8 cellular contexts compared by ENCODE assay signal in the genomic region with DNA sequence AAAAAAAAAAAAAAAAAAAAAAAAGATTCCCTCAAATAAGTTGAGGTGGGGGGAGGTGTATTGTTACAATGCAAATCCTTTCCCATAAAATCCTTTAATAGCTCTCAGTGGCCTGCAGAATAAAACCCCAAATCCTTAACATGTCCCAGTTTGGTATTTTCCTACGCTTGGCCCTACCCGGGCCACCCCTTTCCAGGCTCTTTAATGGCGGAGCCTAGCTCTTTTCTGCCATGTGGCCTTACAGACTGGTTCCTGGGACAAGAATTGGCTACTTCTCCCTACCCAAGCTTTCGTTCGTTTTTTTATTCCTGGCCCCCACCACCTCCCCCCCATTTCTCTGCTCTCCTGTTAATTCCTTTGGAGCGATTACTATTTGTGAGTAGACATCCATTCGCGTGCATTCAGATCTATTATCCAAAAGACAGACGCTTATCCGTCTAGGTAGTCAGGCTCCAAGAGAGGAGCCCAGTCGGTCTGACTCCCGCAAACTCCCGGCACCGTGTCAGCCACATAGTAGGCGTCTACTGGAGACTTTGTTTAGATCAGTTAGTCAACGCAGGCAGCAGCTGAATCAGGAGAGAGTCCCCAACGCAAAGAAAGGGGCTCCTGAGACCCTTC. TPM values are rescaled to one million over a fixed set of nuclear protein-coding genes. Genes with fewer than 3 reads are reported as not detected.
A peak's percentile ranks its signal among the peaks of the same experiment; 100 is the strongest.
DNase-seq lines count a peak whose midpoint lies in the region; ATAC-seq, FAIRE-seq and TF ChIP-seq lines count a peak whose summit lies in the region.

No MANE protein-coding gene starts in this region.

- H3K4me2 ChIP-seq in GM12878 (ENCODE audit: control insufficient read depth, insufficient read depth), result peak overlapping the region; percentile 93

- 57% methylated on average over 17 of the region's 17 CpGs for WGBS in GM12878 (ENCODE audit: insufficient coverage, insufficient replicate concordance, low lambda C conversion rate, missing lambda C conversion rate)
- WGBS in tibial nerve, 2 donors, result 48 to 49% methylated on average over 15 to 17 of the region's 17 CpGs
- 36 to 45% methylated on average over 17 of the region's 17 CpGs for WGBS in lower leg skin, 2 donors

- H3K9ac ChIP-seq in GM12878 (ENCODE audit: control insufficient read depth, insufficient read depth, low read length), result peak overlapping the region; percentile 91; the same call in 1 of the 2 replicates

- H3K27ac Mint-ChIP-seq in activated T-cell treated with anti-CD3 and anti-CD28 coated beads, Interleukin-2, amount 50 U/mL, for 72 hours, result peak overlapping the region; percentile 81

- SMC1A ChIA-PET in GM12878 (lab: Charles Lee; ENCODE audit: uncharacterized antibody, unreplicated experiment), result no interaction called here

- RAD21 ChIA-PET in GM12878 (lab: Charles Lee; ENCODE audit: unreplicated experiment), result interaction anchor here (0.7 to 1.1 kb wide), 3 partner anchors 92 to 387 kb away, joined by 3 to 4 read pairs (median 3); no protein-coding TSS in a partner anchor

- no peak for FAIRE-seq in GM12878 (lab: Jason Lieb, UNC)

- no peaks in the 10 kb centered on the region for H3K27me3 Mint-ChIP-seq in activated T-cell treated with anti-CD3 and anti-CD28 coated beads, Interleukin-2, amount 50 U/mL, for 72 hours (ENCODE audit: low read depth)

- no peaks in the 10 kb centered on the region for H3K9me3 Mint-ChIP-seq in activated T-cell treated with anti-CD3 and anti-CD28 coated beads, Interleukin-2, amount 50 U/mL, for 72 hours

- H2AFZ ChIP-seq in GM12878 (ENCODE audit: control insufficient read depth, low read depth, low read length), result peak overlapping the region; percentile 100

- H3K4me3 Mint-ChIP-seq in activated T-cell treated with anti-CD3 and anti-CD28 coated beads, Interleukin-2, amount 50 U/mL, for 72 hours, result peak overlapping the region; percentile 89 to 91

- H3K36me3 ChIP-seq in GM12878 (ENCODE audit: control insufficient read depth in 2 of 2, insufficient read depth in 2 of 2, low read length in 1 of 2) (peaks cover 0 to 4% of the 10 kb centered on the region in 2 experiments; a peak in 1 of 4 replicates), lower lobe of right lung (no peaks in the 10 kb centered on the region), tibial nerve (no peaks in the 10 kb centered on the region)

- H3K4me1 Mint-ChIP-seq in activated T-cell treated with anti-CD3 and anti-CD28 coated beads, Interleukin-2, amount 50 U/mL, for 72 hours (ENCODE audit: low read depth), result peaks cover 43% of the 10 kb centered on the region

- no peaks in the 10 kb centered on the region for H4K20me1 ChIP-seq in GM12878 (ENCODE audit: control insufficient read depth, insufficient read depth)

- no peak for TF ChIP-seq EP300 in GM12878 (IDR thresholded peaks at IDR 0.05; ENCODE audit: borderline replicate concordance in 1 of 2, control insufficient read depth in 1 of 2, low read depth in 2 of 2, low read length in 2 of 2)
- no peak for TF ChIP-seq EP300 in tibial nerve (IDR thresholded peaks at IDR 0.05)

- H3K9me3 ChIP-seq in GM12878 (replicated peaks; ENCODE audit: control insufficient read depth, insufficient read depth, low read length), result no peaks in the 10 kb centered on the region
- no peaks in the 10 kb centered on the region for H3K9me3 ChIP-seq in lower lobe of right lung
- H3K9me3 ChIP-seq in tibial nerve, result no peaks in the 10 kb centered on the region

- CTCF ChIA-PET in GM12878 (lab: Yijun Ruan, JAX), result interaction anchor here (0.8 to 1.6 kb wide), 6 partner anchors 8 to 243 kb away, joined by 3 to 5 read pairs (median 4); partner anchors contain the start of gene PSMB10

- no peak for TF ChIP-seq RAD21 in GM12878 (IDR thresholded peaks at IDR 0.05; ENCODE audit: insufficient read depth, low read depth, low read length)

- POLR2A ChIA-PET in GM12878 (lab: Charles Lee), result interaction anchor here (0.6 to 0.7 kb wide), 2 partner anchors 23 to 276 kb away, joined by 3 read pairs; no protein-coding TSS in a partner anchor

- TF ChIP-seq CTCF in GM12878 (IDR thresholded peaks at IDR 0.05 in 2 of 3, conservative IDR thresholded peaks at IDR 0.05 in 1 of 3; ENCODE audit: control insufficient read depth in 2 of 3, extremely low read depth in 1 of 3, insufficient read depth in 1 of 3, low read depth in 3 of 3, low read length in 3 of 3), result no peak
- TF ChIP-seq CTCF in lower lobe of right lung (IDR thresholded peaks at IDR 0.05), result no peak
- no peak for TF ChIP-seq CTCF in tibial nerve (IDR thresholded peaks at IDR 0.05)
- TF ChIP-seq CTCF in lower leg skin (IDR thresholded peaks at IDR 0.05), result no peak

- peaks cover 23% of the 10 kb centered on the region for H3K4me1 ChIP-seq in GM12878 (ENCODE audit: control insufficient read depth, insufficient read depth, low read length)
- peaks cover 33% of the 10 kb centered on the region for H3K4me1 ChIP-seq in lower lobe of right lung
- peaks cover 0 to 41% (median 36%) of the 10 kb centered on the region in 4 donors for H3K4me1 ChIP-seq in tibial nerve

- no peak for DNase-seq in activated T-cell treated with anti-CD3 and anti-CD28 coated beads, Interleukin-2, amount 50 U/mL, for 72 hours
- no peak for DNase-seq in activated T-cell treated with anti-CD3 and anti-CD28 coated beads, Interleukin-2, amount 50 U/mL, for 1 hour
- DNase-seq in GM12878 (ENCODE audit: low read depth, low spot score) (no peak), lower lobe of right lung (no peak), tibial nerve (ENCODE audit: low spot score in 2 of 2) (no peak), UCSD-AML1 (lab: John Stamatoyannopoulos, UW; ENCODE audit: unreplicated experiment) (no peak), lower leg skin (ENCODE audit: low spot score in 2 of 2) (no peak)

- H3K27ac ChIP-seq in GM12878 (ENCODE audit: control insufficient read depth, insufficient read depth) (no peak overlapping the region), lower lobe of right lung (peak overlapping the region; percentile 98), tibial nerve (peak overlapping the region; percentile 97 to 100 (median 99))

- peak overlapping the region; percentile 96; the same call in 1 of the 2 replicates for H3K4me3 ChIP-seq in GM12878
- peak overlapping the region; percentile 75 for H3K4me3 ChIP-seq in lower lobe of right lung
- H3K4me3 ChIP-seq in tibial nerve, result peak overlapping the region; percentile 51 to 100 (median 72)
- H3K4me3 ChIP-seq in lower leg skin (ENCODE audit: low read depth, poor library complexity, severe bottlenecking), result no peak overlapping the region

- TF ChIP-seq POLR2A in GM12878 (IDR thresholded peaks at IDR 0.05; ENCODE audit: low read depth, low read length) (no peak), tibial nerve (IDR thresholded peaks at IDR 0.05) (no peak), lower leg skin (IDR thresholded peaks at IDR 0.05) (no peak)

- intact Hi-C loops in GM12878 (cut with micrococcal nuclease; ENCODE audit: unreplicated experiment), result no loop called here
- intact Hi-C loops in lower lobe of right lung (cut with DNase I), result no loop called here
- intact Hi-C loops in lower leg skin (cut with DNase I; ENCODE audit: low total_unique reads), result no loop called here

- H3K27me3 ChIP-seq in GM12878 (replicated peaks in 1 of 2; ENCODE audit: control insufficient read depth in 2 of 2, insufficient read depth in 2 of 2, low read length in 1 of 2) (no peaks in the 10 kb centered on the region), lower lobe of right lung (ENCODE audit: low read depth) (no peaks in the 10 kb centered on the region), tibial nerve (no peaks in the 10 kb centered on the region)

- H3K79me2 ChIP-seq in GM12878 (ENCODE audit: control insufficient read depth, insufficient read depth, low read length), result peaks cover 30% of the 10 kb centered on the region

- in situ Hi-C loops in GM12878 (cut with MboI), result no loop called here

- ATAC-seq in activated T-cell treated with anti-CD3 and anti-CD28 coated beads, Interleukin-2, amount 50 U/mL, for 72 hours (replicated peaks in 1 of 2), result no peak
- ATAC-seq in GM12878 (no peak), lower lobe of right lung (peak in 1 of 2 donors; percentile 0), HG02759 (IDR thresholded peaks at IDR 0.05; ENCODE audit: unreplicated experiment) (no peak)

- peaks cover 3 to 5% of the 10 kb centered on the region in 2 donors for H3K36me3 Mint-ChIP-seq in activated T-cell treated with anti-CD3 and anti-CD28 coated beads, Interleukin-2, amount 50 U/mL, for 72 hours (ENCODE audit: insufficient read depth in 2 of 2)

- BruUV-seq in GM12878 (replicated peaks; lab: Mats Ljungman, UMichigan), result no TSS peak

RNA-seq across cellular contexts. Expression of gene THAP11, which starts 0.8 kb away (rescaled TPM):
- total RNA-seq in activated T-cell treated with anti-CD3 and anti-CD28 coated beads, Interleukin-2, amount 50 U/mL, for 72 hours, result 10 to 100 TPM; 31.7 to 39.2 TPM
- 7.5 and 9.4 TPM in 2 replicates for total RNA-seq in GM12878 (2013; cell fraction: nucleolus; rRNA removed)
- total RNA-seq in GM12878 (2014; rRNA removed), result 31.9 and 35.8 TPM in 2 replicates
- total RNA-seq in GM12878 (2014; rRNA removed; fragmentation: Illumina TruSeq; extraction: Trizol), result 12.7 and 13.6 TPM in 2 replicates
- 27.3 and 30.0 TPM in 2 replicates for total RNA-seq in GM12878 (2021)
- 10.3 TPM for polyA plus RNA-seq in GM12878 (2011; ENCODE audit: low read depth)
- polyA plus RNA-seq in GM12878 (2011; rRNA removed), result 21.9 and 30.6 TPM in 2 replicates
- 33.7 and 42.8 TPM in 2 replicates for polyA plus RNA-seq in GM12878 (2011; cell fraction: cytosol; rRNA removed)
- 18.9 and 22.1 TPM in 2 replicates for polyA plus RNA-seq in GM12878 (2011; cell fraction: nucleus; rRNA removed)
- polyA plus RNA-seq in GM12878 (2012), result 14.7 and 15.7 TPM in 2 replicates
- 6.5 and 10.9 TPM in 2 replicates for polyA plus RNA-seq in GM12878 (2014; fragmentation: Illumina TruSeq; extraction: Trizol)
- 1 to 10 TPM; 2.5 to 7.7 TPM for polyA plus RNA-seq in GM12878 (2014; fragmentation: Nextera tagmentation; extraction: Ambion mirVana)
- polyA plus RNA-seq in GM12878 (2014; rRNA removed), result 27.5 TPM in 2 replicates
- polyA plus RNA-seq in GM12878 (2016; fragmentation: Nextera tagmentation; extraction: Ambion mirVana), result 10 to 100 TPM; 15.3 to 36.7 TPM
- polyA minus RNA-seq in GM12878 (2011; rRNA and poly(A)+ RNA removed), result 20.9 and 25.8 TPM in 2 replicates
- 9.9 and 13.7 TPM in 2 replicates for polyA minus RNA-seq in GM12878 (2011; cell fraction: cytosol; rRNA and poly(A)+ RNA removed)
- polyA minus RNA-seq in GM12878 (2011; cell fraction: nucleus; rRNA and poly(A)+ RNA removed), result 7.6 and 9.6 TPM in 2 replicates
- total RNA-seq in lower lobe of right lung, result 26.1 TPM
- total RNA-seq in tibial nerve, result 10 to 100 TPM; 47.1 to 74.3 (median 60.9) TPM
- 100 to 1,000 TPM in 1 of 4 donors, 10 to 100 TPM in 3; 61.3 to 102 (median 75.9) TPM for total RNA-seq in lower leg skin

RNA-seq across cellular contexts. Expression of gene NUTF2, which starts 5.4 kb away (rescaled TPM):
- total RNA-seq in activated T-cell treated with anti-CD3 and anti-CD28 coated beads, Interleukin-2, amount 50 U/mL, for 72 hours, result 10 to 100 TPM; 80.8 to 90.1 TPM
- total RNA-seq in GM12878 (2013; cell fraction: nucleolus; rRNA removed), result 39.9 and 49.1 TPM in 2 replicates
- total RNA-seq in GM12878 (2014; rRNA removed) (116 and 120 TPM in 2 replicates), GM12878 (2014; rRNA removed; fragmentation: Illumina TruSeq; extraction: Trizol) (113 and 129 TPM in 2 replicates), GM12878 (2021) (128 and 130 TPM in 2 replicates), lower lobe of right lung (55.8 TPM), tibial nerve (100 to 1,000 TPM in 2 of 4 donors, 10 to 100 TPM in 2; 54.4 to 137 (median 105) TPM), lower leg skin (100 to 1,000 TPM in 3 of 4 donors, 10 to 100 TPM in 1; 88.5 to 136 (median 109) TPM)
- polyA plus RNA-seq in GM12878 (2011; ENCODE audit: low read depth), result 66.0 TPM
- polyA plus RNA-seq in GM12878 (2011; rRNA removed) (83.7 and 155 TPM in 2 replicates), GM12878 (2014; fragmentation: Illumina TruSeq; extraction: Trizol) (152 and 185 TPM in 2 replicates), GM12878 (2014; fragmentation: Nextera tagmentation; extraction: Ambion mirVana) (100 to 1,000 TPM; 220 to 245 TPM), GM12878 (2014; rRNA removed) (212 and 231 TPM in 2 replicates), GM12878 (2016; fragmentation: Nextera tagmentation; extraction: Ambion mirVana) (100 to 1,000 TPM; 323 to 342 TPM)
- 219 and 321 TPM in 2 replicates for polyA plus RNA-seq in GM12878 (2011; cell fraction: cytosol; rRNA removed)
- polyA plus RNA-seq in GM12878 (2011; cell fraction: nucleus; rRNA removed), result 147 and 148 TPM in 2 replicates
- polyA plus RNA-seq in GM12878 (2012), result 129 and 131 TPM in 2 replicates
- polyA minus RNA-seq in GM12878 (2011; rRNA and poly(A)+ RNA removed), result 273 and 286 TPM in 2 replicates
- polyA minus RNA-seq in GM12878 (2011; cell fraction: cytosol; rRNA and poly(A)+ RNA removed), result 99.0 and 131 TPM in 2 replicates
- polyA minus RNA-seq in GM12878 (2011; cell fraction: nucleus; rRNA and poly(A)+ RNA removed), result 32.8 and 49.0 TPM in 2 replicates

RNA-seq across cellular contexts. Expression of gene CENPT, which starts 6.2 kb away (rescaled TPM):
- total RNA-seq in activated T-cell treated with anti-CD3 and anti-CD28 coated beads, Interleukin-2, amount 50 U/mL, for 72 hours, result 10 to 100 TPM; 43.6 to 59.4 TPM
- total RNA-seq in GM12878 (2013; cell fraction: nucleolus; rRNA removed), result 55.0 and 58.0 TPM in 2 replicates
- total RNA-seq in GM12878 (2014; rRNA removed), result 26.7 and 29.0 TPM in 2 replicates
- 14.9 and 15.1 TPM in 2 replicates for total RNA-seq in GM12878 (2014; rRNA removed; fragmentation: Illumina TruSeq; extraction: Trizol)
- total RNA-seq in GM12878 (2021), result 31.4 and 36.6 TPM in 2 replicates
- 15.2 TPM for polyA plus RNA-seq in GM12878 (2011; ENCODE audit: low read depth)
- 16.2 and 22.4 TPM in 2 replicates for polyA plus RNA-seq in GM12878 (2011; rRNA removed)
- 29.9 and 40.6 TPM in 2 replicates for polyA plus RNA-seq in GM12878 (2011; cell fraction: cytosol; rRNA removed)
- polyA plus RNA-seq in GM12878 (2011; cell fraction: nucleus; rRNA removed), result 311 and 313 TPM in 2 replicates
- polyA plus RNA-seq in GM12878 (2012), result 30.9 and 36.2 TPM in 2 replicates
- 9.4 and 20.1 TPM in 2 replicates for polyA plus RNA-seq in GM12878 (2014; fragmentation: Illumina TruSeq; extraction: Trizol)
- polyA plus RNA-seq in GM12878 (2014; fragmentation: Nextera tagmentation; extraction: Ambion mirVana), result 1 to 10 TPM; 1.1 to 5.7 TPM
- 44.4 and 51.2 TPM in 2 replicates for polyA plus RNA-seq in GM12878 (2014; rRNA removed)
- polyA plus RNA-seq in GM12878 (2016; fragmentation: Nextera tagmentation; extraction: Ambion mirVana), result 10 to 100 TPM; 41.7 to 45.7 TPM
- polyA minus RNA-seq in GM12878 (2011; rRNA and poly(A)+ RNA removed), result 8.7 and 19.5 TPM in 2 replicates
- 8.7 and 11.4 TPM in 2 replicates for polyA minus RNA-seq in GM12878 (2011; cell fraction: cytosol; rRNA and poly(A)+ RNA removed)
- 29.0 and 39.4 TPM in 2 replicates for polyA minus RNA-seq in GM12878 (2011; cell fraction: nucleus; rRNA and poly(A)+ RNA removed)
- total RNA-seq in lower lobe of right lung, result 29.9 TPM
- 100 to 1,000 TPM in 1 of 4 donors, 10 to 100 TPM in 3; 51.3 to 101 (median 59.2) TPM for total RNA-seq in tibial nerve
- total RNA-seq in lower leg skin, result 100 to 1,000 TPM in 3 of 4 donors, 10 to 100 TPM in 1; 77.6 to 205 (median 106) TPM

RNA-seq across cellular contexts. Expression of gene EDC4, which starts 31.5 kb away (rescaled TPM):
- total RNA-seq in activated T-cell treated with anti-CD3 and anti-CD28 coated beads, Interleukin-2, amount 50 U/mL, for 72 hours, result 10 to 100 TPM; 82.9 to 86.4 TPM
- 75.8 and 77.6 TPM in 2 replicates for total RNA-seq in GM12878 (2013; cell fraction: nucleolus; rRNA removed)
- total RNA-seq in GM12878 (2014; rRNA removed) (50.3 and 53.7 TPM in 2 replicates), GM12878 (2014; rRNA removed; fragmentation: Illumina TruSeq; extraction: Trizol) (38.1 and 42.1 TPM in 2 replicates), GM12878 (2021) (71.7 and 78.5 TPM in 2 replicates), lower lobe of right lung (51.2 TPM), tibial nerve (10 to 100 TPM; 36.7 to 62.4 (median 55.6) TPM), lower leg skin (10 to 100 TPM; 38.6 to 86.5 (median 56.7) TPM)
- 26.0 TPM for polyA plus RNA-seq in GM12878 (2011; ENCODE audit: low read depth)
- polyA plus RNA-seq in GM12878 (2011; rRNA removed) (18.7 and 37.8 TPM in 2 replicates), GM12878 (2014; fragmentation: Illumina TruSeq; extraction: Trizol) (24.1 and 53.0 TPM in 2 replicates), GM12878 (2014; fragmentation: Nextera tagmentation; extraction: Ambion mirVana) (1 to 10 TPM; 1.2 to 2.2 TPM), GM12878 (2014; rRNA removed) (56.1 and 63.2 TPM in 2 replicates), GM12878 (2016; fragmentation: Nextera tagmentation; extraction: Ambion mirVana) (10 to 100 TPM; 82.2 to 86.0 TPM)
- 47.8 and 57.6 TPM in 2 replicates for polyA plus RNA-seq in GM12878 (2011; cell fraction: cytosol; rRNA removed)
- polyA plus RNA-seq in GM12878 (2011; cell fraction: nucleus; rRNA removed), result 232 and 265 TPM in 2 replicates
- 44.4 and 51.4 TPM in 2 replicates for polyA plus RNA-seq in GM12878 (2012)
- polyA minus RNA-seq in GM12878 (2011; rRNA and poly(A)+ RNA removed), result 70.8 and 109 TPM in 2 replicates
- polyA minus RNA-seq in GM12878 (2011; cell fraction: cytosol; rRNA and poly(A)+ RNA removed), result 38.8 and 51.8 TPM in 2 replicates
- polyA minus RNA-seq in GM12878 (2011; cell fraction: nucleus; rRNA and poly(A)+ RNA removed), result 39.8 and 66.8 TPM in 2 replicates

RNA-seq across cellular contexts. Expression of gene TSNAXIP1, which starts 34.6 kb away (rescaled TPM):
- under 1 TPM; 0.39 to 0.86 TPM for total RNA-seq in activated T-cell treated with anti-CD3 and anti-CD28 coated beads, Interleukin-2, amount 50 U/mL, for 72 hours
- total RNA-seq in GM12878 (2013; cell fraction: nucleolus; rRNA removed), result not detected in 2 replicates
- total RNA-seq in GM12878 (2014; rRNA removed) (0.22 and 0.23 TPM in 2 replicates), GM12878 (2014; rRNA removed; fragmentation: Illumina TruSeq; extraction: Trizol) (0.23 and 0.45 TPM in 2 replicates), GM12878 (2021) (0.13 and 0.62 TPM in 2 replicates), lower lobe of right lung (3.5 TPM), tibial nerve (1 to 10 TPM; 2.8 to 8.4 (median 4.0) TPM), lower leg skin (under 1 TPM in 3 of 4 donors, not detected in 1; 0.15 to 0.75 (median 0.15) TPM)
- polyA plus RNA-seq in GM12878 (2011; ENCODE audit: low read depth), result 0.10 TPM
- polyA plus RNA-seq in GM12878 (2011; rRNA removed) (0.19 and 0.20 TPM in 2 replicates), GM12878 (2014; fragmentation: Illumina TruSeq; extraction: Trizol) (0.16 TPM in 1 of 2 replicates, not detected in the other), GM12878 (2014; fragmentation: Nextera tagmentation; extraction: Ambion mirVana) (under 1 TPM in 1 of 2 experiments, not detected in 1; 0.09 TPM), GM12878 (2014; rRNA removed) (0.37 and 1.2 TPM in 2 replicates), GM12878 (2016; fragmentation: Nextera tagmentation; extraction: Ambion mirVana) (under 1 TPM; 0.48 to 0.63 TPM)
- polyA plus RNA-seq in GM12878 (2011; cell fraction: cytosol; rRNA removed), result 0.13 and 0.25 TPM in 2 replicates
- 1.9 and 2.2 TPM in 2 replicates for polyA plus RNA-seq in GM12878 (2011; cell fraction: nucleus; rRNA removed)
- polyA plus RNA-seq in GM12878 (2012), result 0.14 and 0.30 TPM in 2 replicates
- polyA minus RNA-seq in GM12878 (2011; rRNA and poly(A)+ RNA removed), result 0.15 and 0.51 TPM in 2 replicates
- polyA minus RNA-seq in GM12878 (2011; cell fraction: cytosol; rRNA and poly(A)+ RNA removed), result not detected in 2 replicates
- polyA minus RNA-seq in GM12878 (2011; cell fraction: nucleus; rRNA and poly(A)+ RNA removed), result 0.36 and 1.1 TPM in 2 replicates
